Comparison of ENCODE assay signal across 8 cellular contexts in the genomic region with DNA sequence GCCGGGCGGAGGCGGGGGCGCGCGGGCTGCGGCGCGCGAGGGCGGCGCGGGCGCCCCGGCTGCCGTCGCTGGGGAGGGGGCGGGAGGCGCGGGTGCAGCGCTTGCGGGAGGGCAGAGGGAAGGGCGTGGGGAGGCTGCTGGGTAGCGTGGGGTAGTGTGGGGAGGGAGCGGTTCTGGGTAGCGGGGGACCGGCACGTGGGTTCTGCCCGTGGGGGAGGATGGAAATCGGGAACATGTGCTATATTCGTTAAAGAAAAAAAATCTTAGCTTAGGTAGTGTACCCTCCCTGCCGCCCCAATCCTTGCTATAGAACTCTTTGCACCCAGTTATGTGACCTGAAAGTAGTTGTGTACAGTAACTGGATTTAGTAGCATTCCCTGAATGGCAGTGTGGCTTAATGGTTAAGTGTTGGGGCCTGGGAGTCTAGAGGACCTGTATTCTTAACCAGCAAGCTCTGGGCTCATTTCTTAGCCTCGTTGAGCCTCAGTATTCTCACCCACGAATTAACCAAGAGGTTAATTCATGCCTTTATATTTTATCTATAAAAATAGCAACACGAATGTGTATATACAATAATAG. TPM values are rescaled to one million over a fixed set of nuclear protein-coding genes. Genes with fewer than 3 reads are reported as not detected.
DNase-seq lines count a peak whose midpoint lies in the region; ATAC-seq and TF ChIP-seq lines count a peak whose summit lies in the region.

No MANE protein-coding gene starts in this region.

- H3K36me3 ChIP-seq in Caco-2 (ENCODE audit: control insufficient read depth, insufficient read depth, low read length) (no peaks in the 10 kb centered on the region), muscle layer of colon (ENCODE audit: insufficient read depth, low read length) (no peaks in the 10 kb centered on the region)

- POLR2A ChIA-PET in Caco-2 (lab: Charles Lee): no interaction called here

- TF ChIP-seq CTCF in Caco-2 (IDR thresholded peaks at IDR 0.05; ENCODE audit: insufficient read depth in 1 of 2, low read depth in 1 of 2, low read length in 1 of 2, severe bottlenecking in 1 of 2, unreplicated experiment in 1 of 2) (no peak), WI38 (IDR thresholded peaks at IDR 0.05; ENCODE audit: low read depth, low read length) (no peak), dorsolateral prefrontal cortex (IDR thresholded peaks at IDR 0.05 in 54 of 56, conservative IDR thresholded peaks at IDR 0.05 in 2 of 56; ENCODE audit: low read depth in 1 of 56, partially characterized antibody in 56 of 56) (no peak)

- H3K27me3 Mint-ChIP-seq in Caco-2 (ENCODE audit: insufficient read depth, unreplicated experiment): no peaks in the 10 kb centered on the region

- H3K4me1 ChIP-seq in Caco-2: no peaks in the 10 kb centered on the region
- peaks cover 24% of the 10 kb centered on the region for H3K4me1 ChIP-seq in muscle layer of colon (ENCODE audit: insufficient read depth, low read length)

- H3K4me1 Mint-ChIP-seq in Caco-2 (ENCODE audit: low read depth, unreplicated experiment): peaks cover 8% of the 10 kb centered on the region

- H3K36me3 Mint-ChIP-seq in Caco-2 (ENCODE audit: insufficient read depth, unreplicated experiment): no peaks in the 10 kb centered on the region

- no peaks in the 10 kb centered on the region for H3K9me3 Mint-ChIP-seq in Caco-2 (ENCODE audit: unreplicated experiment)

- H3K27ac Mint-ChIP-seq in Caco-2 (ENCODE audit: unreplicated experiment): no peak overlapping the region

- CTCF ChIA-PET in Caco-2 (lab: Charles Lee): no interaction called here

- TSS peak; percentile 51 for BruUV-seq in Caco-2 (replicated peaks; lab: Mats Ljungman, UMichigan)

- peak overlapping the region; percentile 62 for H3K4me3 ChIP-seq in Caco-2 (ENCODE audit: low read depth, low read length)
- H3K4me3 ChIP-seq in WI38 (ENCODE audit: low read depth, low read length): peak overlapping the region; percentile 75
- peak overlapping the region; percentile 53 to 94 (median 76) for H3K4me3 ChIP-seq in dorsolateral prefrontal cortex
- H3K4me3 ChIP-seq in muscle layer of colon (ENCODE audit: low read depth in 1 of 2, low read length in 2 of 2): peak overlapping the region; percentile 24 to 52

- H3K4me3 Mint-ChIP-seq in Caco-2 (ENCODE audit: unreplicated experiment): peak overlapping the region; percentile 71

- ATAC-seq in HG02981 (IDR thresholded peaks at IDR 0.05; ENCODE audit: unreplicated experiment): peak; percentile 31
- no peak for ATAC-seq in GM18909 (IDR thresholded peaks at IDR 0.05; ENCODE audit: poor library complexity, unreplicated experiment)

- H3K9me3 ChIP-seq in Caco-2: no peaks in the 10 kb centered on the region
- H3K9me3 ChIP-seq in muscle layer of colon (ENCODE audit: low read length): no peaks in the 10 kb centered on the region

- DNase-seq in Caco-2 (no peak), dorsolateral prefrontal cortex (peak in 4 of 10 donors; percentile 31 to 50 (median 48)), ecto neural progenitor cell (ENCODE audit: low spot score) (no peak)
- peak; percentile 10 for DNase-seq in stimulated activated CD8-positive, alpha-beta memory T cell treated with anti-CD3 and anti-CD28 coated beads, Interleukin-7, amount 100 ng/mL, for 24 hours (ENCODE audit: low read depth)

- intact Hi-C loops in Caco-2 (cut with micrococcal nuclease; ENCODE audit: unreplicated experiment): no loop called here
- intact Hi-C loops in dorsolateral prefrontal cortex (cut with DNase I): loop anchor here (2.0 to 10.0 kb wide), 4 partner anchors 22 to 132 kb away; partner anchors contain the start of genes NUP88 (in 1 of the 2) and ZNF594 (in 1 of the 2)

- peak overlapping the region; percentile 61 for H3K9ac ChIP-seq in muscle layer of colon (ENCODE audit: low read length)

- peak overlapping the region in 38 of 59 donors; percentile 0 to 97 (median 46) for H3K27ac ChIP-seq in dorsolateral prefrontal cortex
- peak overlapping the region; percentile 46 for H3K27ac ChIP-seq in muscle layer of colon (ENCODE audit: low read depth, low read length)

- H3K27me3 ChIP-seq in Caco-2 (replicated peaks; ENCODE audit: control insufficient read depth, insufficient read depth, low read length) (no peaks in the 10 kb centered on the region), dorsolateral prefrontal cortex (no peaks in the 10 kb centered on the region), muscle layer of colon (ENCODE audit: control insufficient read depth in 1 of 2, insufficient read depth in 2 of 2, low read length in 2 of 2) (no peaks in the 10 kb centered on the region)

RNA-seq across cellular contexts. Expression of gene RABEP1, which starts 0.6 kb away (rescaled TPM):
- total RNA-seq in Caco-2 (2022) (21.8 and 22.4 TPM in 2 replicates), dorsolateral prefrontal cortex (100 to 1,000 TPM in 49 of 120 experiments, 10 to 100 TPM in 71; 78.7 to 125 (median 97.7) TPM)

RNA-seq across cellular contexts. Expression of gene SCIMP, which starts 48.1 kb away (rescaled TPM):
- total RNA-seq in Caco-2 (2022) (not detected in 2 replicates), dorsolateral prefrontal cortex (1 to 10 TPM in 86 of 120 experiments, under 1 TPM in 31, not detected in 3; 0.20 to 7.8 (median 1.5) TPM)
